In genomic region chr5:139664273-139664693, GRCh38 we compare ENCODE assay signal across 8 cellular contexts. TPM values are rescaled to one million over a fixed set of nuclear protein-coding genes. Genes with fewer than 3 reads are reported as not detected.
A peak's percentile ranks its signal among the peaks of the same experiment; 100 is the strongest.
DNase-seq lines count a peak whose midpoint lies in the region; ATAC-seq and TF ChIP-seq lines count a peak whose summit lies in the region.

No MANE protein-coding gene starts in this region.

- H3K9me3 Mint-ChIP-seq in stimulated activated naive B cell treated with anti-CD40 and anti-IgM and Interleukin-4, amounts not matched to agents 10 μg/mL and 1 μg/mL and 100 μg/mL, for 72 hours, result no peaks in the 10 kb centered on the region
- H3K9me3 Mint-ChIP-seq in progenitor cell of endocrine pancreas (ENCODE audit: low read depth), result no peaks in the 10 kb centered on the region

- peak; percentile 44 for ATAC-seq in GM19043 (IDR thresholded peaks at IDR 0.05; ENCODE audit: low read depth, unreplicated experiment)
- ATAC-seq in HG03064 (IDR thresholded peaks at IDR 0.05; ENCODE audit: low read depth, unreplicated experiment), result peak; percentile 23
- ATAC-seq in stimulated activated naive B cell treated with anti-CD40 and anti-IgM and Interleukin-4, amounts not matched to agents 10 μg/mL and 1 μg/mL and 100 μg/mL, for 72 hours (replicated peaks), result peak; percentile 64 to 70

- H3K27ac ChIP-seq in angular gyrus (ENCODE audit: low read depth, low read length), result peak overlapping the region; percentile 90

- TF ChIP-seq CTCF in progenitor cell of endocrine pancreas (IDR thresholded peaks at IDR 0.05; ENCODE audit: unreplicated experiment), result no peak

- H3K36me3 Mint-ChIP-seq in stimulated activated naive B cell treated with anti-CD40 and anti-IgM and Interleukin-4, amounts not matched to agents 10 μg/mL and 1 μg/mL and 100 μg/mL, for 72 hours, result peaks cover 4 to 29% of the 10 kb centered on the region in 2 donors
- H3K36me3 Mint-ChIP-seq in progenitor cell of endocrine pancreas (ENCODE audit: insufficient read depth), result no peaks in the 10 kb centered on the region

- DNase-seq in stimulated activated naive B cell treated with anti-CD40 and anti-IgM and Interleukin-4, amounts not matched to agents 10 μg/mL and 1 μg/mL and 100 μg/mL, for 72 hours, result peak; percentile 82
- DNase-seq in progenitor cell of endocrine pancreas (ENCODE audit: low spot score, unreplicated experiment), result no peak
- DNase-seq in stimulated activated CD4-positive, alpha-beta T cell treated with anti-CD3 and anti-CD28 coated beads, Interleukin-15, amount 100 ng/mL, for 24 hours, result no peak
- DNase-seq in NCI-H1092 (lab: John Stamatoyannopoulos, UW), result no peak
- DNase-seq in dermis blood vessel endothelial cell, result no peak

- peaks cover 70 to 96% of the 10 kb centered on the region in 2 donors for H3K4me1 Mint-ChIP-seq in stimulated activated naive B cell treated with anti-CD40 and anti-IgM and Interleukin-4, amounts not matched to agents 10 μg/mL and 1 μg/mL and 100 μg/mL, for 72 hours
- peaks cover 28% of the 10 kb centered on the region for H3K4me1 Mint-ChIP-seq in progenitor cell of endocrine pancreas (ENCODE audit: low read depth)

- peak overlapping the region; percentile 74 to 93 for H3K4me3 Mint-ChIP-seq in stimulated activated naive B cell treated with anti-CD40 and anti-IgM and Interleukin-4, amounts not matched to agents 10 μg/mL and 1 μg/mL and 100 μg/mL, for 72 hours
- no peak overlapping the region for H3K4me3 Mint-ChIP-seq in progenitor cell of endocrine pancreas (ENCODE audit: low read depth)

- H3K27ac Mint-ChIP-seq in stimulated activated naive B cell treated with anti-CD40 and anti-IgM and Interleukin-4, amounts not matched to agents 10 μg/mL and 1 μg/mL and 100 μg/mL, for 72 hours, result peak overlapping the region; percentile 92
- H3K27ac Mint-ChIP-seq in progenitor cell of endocrine pancreas, result no peak overlapping the region

- no peaks in the 10 kb centered on the region for H3K27me3 Mint-ChIP-seq in stimulated activated naive B cell treated with anti-CD40 and anti-IgM and Interleukin-4, amounts not matched to agents 10 μg/mL and 1 μg/mL and 100 μg/mL, for 72 hours
- no peaks in the 10 kb centered on the region for H3K27me3 Mint-ChIP-seq in progenitor cell of endocrine pancreas

RNA-seq across cellular contexts. Expression of gene CXXC5, which starts 16.1 kb away (rescaled TPM):
- total RNA-seq in progenitor cell of endocrine pancreas (79.1 and 88.2 TPM in 2 replicates), dermis blood vessel endothelial cell (29.6 and 36.1 TPM in 2 replicates)
